Comparison of ENCODE assay signal across 9 cellular contexts in the genomic region with DNA sequence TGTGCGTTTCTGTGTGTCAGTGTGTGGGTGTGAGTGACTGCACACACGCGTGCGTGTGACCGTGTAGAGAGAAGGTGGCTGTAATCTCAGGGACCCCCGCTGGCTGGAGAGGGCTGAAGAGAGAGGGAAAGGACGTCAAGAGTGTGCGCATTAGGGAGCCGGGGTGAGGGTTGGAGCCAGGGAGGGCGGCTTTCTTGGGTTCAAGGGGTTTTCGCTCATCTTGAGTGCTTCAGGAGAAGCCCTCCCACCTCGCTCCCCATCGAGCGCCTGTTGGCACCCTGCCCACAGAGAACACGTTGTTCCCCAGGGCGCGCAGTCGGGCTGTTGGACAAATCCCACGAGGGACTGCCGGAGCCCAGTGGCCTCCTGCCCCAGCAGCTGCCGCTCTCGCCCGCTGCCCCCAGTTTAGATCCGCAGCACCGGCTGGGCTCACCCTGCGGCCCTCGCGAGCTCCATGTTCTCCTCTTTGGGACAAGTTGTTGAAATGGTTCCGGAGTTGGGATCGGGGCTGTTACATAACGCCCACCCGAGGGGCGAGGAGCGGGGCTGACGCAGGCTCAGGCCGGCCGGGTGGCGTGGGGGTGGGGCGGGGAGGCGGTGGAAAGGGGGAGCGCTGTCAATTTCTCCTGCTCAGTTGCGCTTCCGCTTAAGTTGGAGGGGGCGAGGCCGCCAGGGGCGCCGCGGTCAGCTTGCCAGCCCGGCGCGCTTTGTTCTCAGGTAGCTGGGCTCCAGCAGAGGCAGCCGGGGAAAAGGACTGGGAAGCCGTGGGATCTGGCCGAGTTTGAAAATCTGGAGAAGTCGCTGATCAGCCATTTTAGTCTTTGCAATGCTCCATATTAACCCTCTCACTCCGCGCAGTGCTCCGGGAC. TPM values are rescaled to one million over a fixed set of nuclear protein-coding genes. Genes with fewer than 3 reads are reported as not detected.
DNase-seq lines count a peak whose midpoint lies in the region; ATAC-seq and TF ChIP-seq lines count a peak whose summit lies in the region.
"Had no signal": no experiment of that assay in that cellular context is flagged by ENCODE, and none has a peak within 500 bp of the region (broad histone marks: within the 10 kb centered on the region; RNA-seq: fewer than 3 reads in every experiment).

No MANE protein-coding gene starts in this region.

- H3K27ac ChIP-seq in tibial artery: peak overlapping the region; percentile 31 to 64
- no peak overlapping the region for H3K27ac ChIP-seq in CD8-positive, alpha-beta memory T cell (ENCODE audit: low read depth, low read length)

- H3K9me3 Mint-ChIP-seq in CD8-positive, alpha-beta memory T cell: peaks cover 4 to 19% (median 10%) of the 10 kb centered on the region in 5 donors

- CTCF ChIA-PET in CD8-positive, alpha-beta memory T cell (lab: Charles Lee): no interaction called here

- POLR2A ChIA-PET in CD8-positive, alpha-beta memory T cell (lab: Charles Lee): no interaction called here

- H3K9me3 ChIP-seq in tibial artery: no peaks in the 10 kb centered on the region
- no peaks in the 10 kb centered on the region for H3K9me3 ChIP-seq in CD8-positive, alpha-beta memory T cell (ENCODE audit: low read length)

- peaks cover 0 to 31% of the 10 kb centered on the region in 2 donors for H3K27me3 ChIP-seq in tibial artery
- no peaks in the 10 kb centered on the region for H3K27me3 ChIP-seq in CD8-positive, alpha-beta memory T cell (ENCODE audit: insufficient read depth, low read length, poor library complexity, severe bottlenecking)

- no peak overlapping the region for H3K27ac Mint-ChIP-seq in CD8-positive, alpha-beta memory T cell

- peak overlapping the region; percentile 59 for H3K4me3 ChIP-seq in astrocyte of the cerebellum (ENCODE audit: low read depth, low read length)
- H3K4me3 ChIP-seq in tibial artery: peak overlapping the region; percentile 47 to 50
- no peak overlapping the region for H3K4me3 ChIP-seq in CD8-positive, alpha-beta memory T cell (ENCODE audit: low read length)

- H3K36me3 ChIP-seq in tibial artery: no peaks in the 10 kb centered on the region
- no peaks in the 10 kb centered on the region for H3K36me3 ChIP-seq in CD8-positive, alpha-beta memory T cell (ENCODE audit: insufficient read depth, low read length)

- no peak overlapping the region for H3K4me3 Mint-ChIP-seq in CD8-positive, alpha-beta memory T cell

- H3K36me3 Mint-ChIP-seq in CD8-positive, alpha-beta memory T cell: no peaks in the 10 kb centered on the region

- DNase-seq in SHP77 (lab: John Stamatoyannopoulos, UW) (peak; percentile 41 to 43), SHP77 treated with DMSO at 0.1 percent for 48 hours (lab: John Stamatoyannopoulos, UW) (no peak), astrocyte of the cerebellum (ENCODE audit: low read depth) (no peak), islet precursor cell (peak; percentile 82), tibial artery (peak in 1 of 2 donors; percentile 68), RPMI8226 (no peak)
- DNase-seq in CD8-positive, alpha-beta memory T cell: no peak

- intact Hi-C loops in tibial artery (cut with DNase I; ENCODE audit: low total_unique reads): no loop called here

- peaks cover 0 to 27% (median 19%) of the 10 kb centered on the region in 4 donors for H3K4me1 ChIP-seq in tibial artery
- H3K4me1 ChIP-seq in CD8-positive, alpha-beta memory T cell (ENCODE audit: insufficient read depth, low read length): no peaks in the 10 kb centered on the region

- ATAC-seq in HG03460 (IDR thresholded peaks at IDR 0.05; ENCODE audit: unreplicated experiment): no peak

- H3K4me1 Mint-ChIP-seq in CD8-positive, alpha-beta memory T cell: no peaks in the 10 kb centered on the region

- TF ChIP-seq CTCF in astrocyte of the cerebellum (IDR thresholded peaks at IDR 0.05; ENCODE audit: low read depth, low read length, missing control alignments) (no peak), tibial artery (IDR thresholded peaks at IDR 0.05) (no peak)

- in situ Hi-C loops in astrocyte of the cerebellum (cut with HindIII; ENCODE audit: low sequenced_read_pairs): no loop called here

- H3K27me3 Mint-ChIP-seq in CD8-positive, alpha-beta memory T cell: peaks cover 2 to 11% of the 10 kb centered on the region in 2 donors

RNA-seq across cellular contexts. Expression of a gene that starts 1.6 kb away (rescaled TPM):
- total RNA-seq in CD8-positive, alpha-beta memory T cell: not detected
- polyA plus RNA-seq in CD8-positive, alpha-beta memory T cell: not detected
- total RNA-seq: bronchial epithelial cell had no signal

Comparison
In these comparisons a context has a peak if more than half of its experiments do, and no peak if none do; other contexts are left out.
1. DNase-seq: peak in SHP77 (2 of 2) and islet precursor cell (single experiment); none in SHP77 treated with DMSO at 0.1 percent for 48 hours (single experiment), astrocyte of the cerebellum (single experiment), RPMI8226 (single experiment) and CD8-positive, alpha-beta memory T cell (0 of 5).